In genomic region chr11:208917-209260, GRCh38 we compare ENCODE assay signal across 2 cellular contexts.
TF ChIP-seq lines count a peak whose summit lies in the region.

No MANE protein-coding gene starts in this region.

TF ChIP-seq in GM12878, 131 proteins besides CTCF, POLR2A, EP300 and RAD21:
- no peak for TF ChIP-seq ASH2L (IDR thresholded peaks at IDR 0.05; ENCODE audit: borderline replicate concordance, low read depth)
- no peak for TF ChIP-seq ZNF207 (IDR thresholded peaks at IDR 0.05; ENCODE audit: borderline replicate concordance)
- TF ChIP-seq, protein P1, sequence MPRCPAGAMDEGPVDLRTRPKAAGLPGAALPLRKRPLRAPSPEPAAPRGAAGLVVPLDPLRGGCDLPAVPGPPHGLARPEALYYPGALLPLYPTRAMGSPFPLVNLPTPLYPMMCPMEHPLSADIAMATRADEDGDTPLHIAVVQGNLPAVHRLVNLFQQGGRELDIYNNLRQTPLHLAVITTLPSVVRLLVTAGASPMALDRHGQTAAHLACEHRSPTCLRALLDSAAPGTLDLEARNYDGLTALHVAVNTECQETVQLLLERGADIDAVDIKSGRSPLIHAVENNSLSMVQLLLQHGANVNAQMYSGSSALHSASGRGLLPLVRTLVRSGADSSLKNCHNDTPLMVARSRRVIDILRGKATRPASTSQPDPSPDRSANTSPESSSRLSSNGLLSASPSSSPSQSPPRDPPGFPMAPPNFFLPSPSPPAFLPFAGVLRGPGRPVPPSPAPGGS (IDR thresholded peaks at IDR 0.05; ENCODE audit: borderline replicate concordance, insufficient read depth, low read depth, low read length, poor library complexity, severe bottlenecking): peak; percentile 1
- peak in 1 of 2 experiments; percentile 44; a peak in 1 of 3 replicates for TF ChIP-seq EGR1 (IDR thresholded peaks at IDR 0.05; ENCODE audit: borderline replicate concordance in 1 of 2, low read depth in 2 of 2, low read length in 2 of 2)

TF ChIP-seq in liver, 16 proteins besides CTCF, POLR2A, EP300 and RAD21:
- TF ChIP-seq, protein P2, sequence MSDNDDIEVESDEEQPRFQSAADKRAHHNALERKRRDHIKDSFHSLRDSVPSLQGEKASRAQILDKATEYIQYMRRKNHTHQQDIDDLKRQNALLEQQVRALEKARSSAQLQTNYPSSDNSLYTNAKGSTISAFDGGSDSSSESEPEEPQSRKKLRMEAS (IDR thresholded peaks at IDR 0.05): no peak
- TF ChIP-seq NR2F2 (IDR thresholded peaks at IDR 0.05) (no peak), HNF4G (IDR thresholded peaks at IDR 0.05) (no peak), YY1 (IDR thresholded peaks at IDR 0.05) (no peak), TAF1 (conservative IDR thresholded peaks at IDR 0.05) (no peak), ATF3 (IDR thresholded peaks at IDR 0.05) (no peak), RXRA (IDR thresholded peaks at IDR 0.05) (no peak), EGR1 (IDR thresholded peaks at IDR 0.05; ENCODE audit: low read depth in 2 of 2) (no peak), SP1 (IDR thresholded peaks at IDR 0.05) (no peak)
- TF ChIP-seq, protein P3, sequence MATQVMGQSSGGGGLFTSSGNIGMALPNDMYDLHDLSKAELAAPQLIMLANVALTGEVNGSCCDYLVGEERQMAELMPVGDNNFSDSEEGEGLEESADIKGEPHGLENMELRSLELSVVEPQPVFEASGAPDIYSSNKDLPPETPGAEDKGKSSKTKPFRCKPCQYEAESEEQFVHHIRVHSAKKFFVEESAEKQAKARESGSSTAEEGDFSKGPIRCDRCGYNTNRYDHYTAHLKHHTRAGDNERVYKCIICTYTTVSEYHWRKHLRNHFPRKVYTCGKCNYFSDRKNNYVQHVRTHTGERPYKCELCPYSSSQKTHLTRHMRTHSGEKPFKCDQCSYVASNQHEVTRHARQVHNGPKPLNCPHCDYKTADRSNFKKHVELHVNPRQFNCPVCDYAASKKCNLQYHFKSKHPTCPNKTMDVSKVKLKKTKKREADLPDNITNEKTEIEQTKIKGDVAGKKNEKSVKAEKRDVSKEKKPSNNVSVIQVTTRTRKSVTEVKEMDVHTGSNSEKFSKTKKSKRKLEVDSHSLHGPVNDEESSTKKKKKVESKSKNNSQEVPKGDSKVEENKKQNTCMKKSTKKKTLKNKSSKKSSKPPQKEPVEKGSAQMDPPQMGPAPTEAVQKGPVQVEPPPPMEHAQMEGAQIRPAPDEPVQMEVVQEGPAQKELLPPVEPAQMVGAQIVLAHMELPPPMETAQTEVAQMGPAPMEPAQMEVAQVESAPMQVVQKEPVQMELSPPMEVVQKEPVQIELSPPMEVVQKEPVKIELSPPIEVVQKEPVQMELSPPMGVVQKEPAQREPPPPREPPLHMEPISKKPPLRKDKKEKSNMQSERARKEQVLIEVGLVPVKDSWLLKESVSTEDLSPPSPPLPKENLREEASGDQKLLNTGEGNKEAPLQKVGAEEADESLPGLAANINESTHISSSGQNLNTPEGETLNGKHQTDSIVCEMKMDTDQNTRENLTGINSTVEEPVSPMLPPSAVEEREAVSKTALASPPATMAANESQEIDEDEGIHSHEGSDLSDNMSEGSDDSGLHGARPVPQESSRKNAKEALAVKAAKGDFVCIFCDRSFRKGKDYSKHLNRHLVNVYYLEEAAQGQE (IDR thresholded peaks at IDR 0.05): no peak
- TF ChIP-seq, protein P4, sequence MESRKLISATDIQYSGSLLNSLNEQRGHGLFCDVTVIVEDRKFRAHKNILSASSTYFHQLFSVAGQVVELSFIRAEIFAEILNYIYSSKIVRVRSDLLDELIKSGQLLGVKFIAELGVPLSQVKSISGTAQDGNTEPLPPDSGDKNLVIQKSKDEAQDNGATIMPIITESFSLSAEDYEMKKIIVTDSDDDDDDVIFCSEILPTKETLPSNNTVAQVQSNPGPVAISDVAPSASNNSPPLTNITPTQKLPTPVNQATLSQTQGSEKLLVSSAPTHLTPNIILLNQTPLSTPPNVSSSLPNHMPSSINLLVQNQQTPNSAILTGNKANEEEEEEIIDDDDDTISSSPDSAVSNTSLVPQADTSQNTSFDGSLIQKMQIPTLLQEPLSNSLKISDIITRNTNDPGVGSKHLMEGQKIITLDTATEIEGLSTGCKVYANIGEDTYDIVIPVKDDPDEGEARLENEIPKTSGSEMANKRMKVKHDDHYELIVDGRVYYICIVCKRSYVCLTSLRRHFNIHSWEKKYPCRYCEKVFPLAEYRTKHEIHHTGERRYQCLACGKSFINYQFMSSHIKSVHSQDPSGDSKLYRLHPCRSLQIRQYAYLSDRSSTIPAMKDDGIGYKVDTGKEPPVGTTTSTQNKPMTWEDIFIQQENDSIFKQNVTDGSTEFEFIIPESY (IDR thresholded peaks at IDR 0.05): no peak
